2 cellular contexts compared by ENCODE assay signal in the genomic region with DNA sequence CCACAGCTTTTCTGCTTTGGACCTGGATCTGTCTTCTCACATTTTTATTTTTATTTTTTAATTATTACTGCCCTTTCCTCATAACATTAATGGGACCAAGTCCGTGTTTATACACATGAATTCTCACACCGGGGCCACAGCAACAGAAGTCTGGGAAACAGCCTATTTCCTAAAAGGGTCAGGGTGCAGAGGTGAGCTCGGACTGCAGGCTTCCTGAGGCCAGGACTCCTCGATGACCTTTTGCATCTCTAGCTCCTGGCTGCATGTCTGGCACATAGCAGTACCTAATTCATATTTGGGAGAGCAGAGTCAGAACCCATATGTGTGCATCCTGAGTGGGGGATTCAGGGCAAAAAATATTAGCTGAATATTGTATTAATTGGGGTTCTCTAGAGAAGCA.
TF ChIP-seq lines count a peak whose summit lies in the region.

No MANE protein-coding gene starts in this region.

TF ChIP-seq in liver, 16 proteins besides CTCF, POLR2A, EP300 and RAD21:
- TF ChIP-seq NR2F2 (IDR thresholded peaks at IDR 0.05) (peak; percentile 63), FOXA2 (IDR thresholded peaks at IDR 0.05) (no peak), JUND (IDR thresholded peaks at IDR 0.05) (no peak)

TF ChIP-seq in HepG2, 621 proteins besides CTCF, POLR2A, EP300 and RAD21:
- TF ChIP-seq, protein P1, sequence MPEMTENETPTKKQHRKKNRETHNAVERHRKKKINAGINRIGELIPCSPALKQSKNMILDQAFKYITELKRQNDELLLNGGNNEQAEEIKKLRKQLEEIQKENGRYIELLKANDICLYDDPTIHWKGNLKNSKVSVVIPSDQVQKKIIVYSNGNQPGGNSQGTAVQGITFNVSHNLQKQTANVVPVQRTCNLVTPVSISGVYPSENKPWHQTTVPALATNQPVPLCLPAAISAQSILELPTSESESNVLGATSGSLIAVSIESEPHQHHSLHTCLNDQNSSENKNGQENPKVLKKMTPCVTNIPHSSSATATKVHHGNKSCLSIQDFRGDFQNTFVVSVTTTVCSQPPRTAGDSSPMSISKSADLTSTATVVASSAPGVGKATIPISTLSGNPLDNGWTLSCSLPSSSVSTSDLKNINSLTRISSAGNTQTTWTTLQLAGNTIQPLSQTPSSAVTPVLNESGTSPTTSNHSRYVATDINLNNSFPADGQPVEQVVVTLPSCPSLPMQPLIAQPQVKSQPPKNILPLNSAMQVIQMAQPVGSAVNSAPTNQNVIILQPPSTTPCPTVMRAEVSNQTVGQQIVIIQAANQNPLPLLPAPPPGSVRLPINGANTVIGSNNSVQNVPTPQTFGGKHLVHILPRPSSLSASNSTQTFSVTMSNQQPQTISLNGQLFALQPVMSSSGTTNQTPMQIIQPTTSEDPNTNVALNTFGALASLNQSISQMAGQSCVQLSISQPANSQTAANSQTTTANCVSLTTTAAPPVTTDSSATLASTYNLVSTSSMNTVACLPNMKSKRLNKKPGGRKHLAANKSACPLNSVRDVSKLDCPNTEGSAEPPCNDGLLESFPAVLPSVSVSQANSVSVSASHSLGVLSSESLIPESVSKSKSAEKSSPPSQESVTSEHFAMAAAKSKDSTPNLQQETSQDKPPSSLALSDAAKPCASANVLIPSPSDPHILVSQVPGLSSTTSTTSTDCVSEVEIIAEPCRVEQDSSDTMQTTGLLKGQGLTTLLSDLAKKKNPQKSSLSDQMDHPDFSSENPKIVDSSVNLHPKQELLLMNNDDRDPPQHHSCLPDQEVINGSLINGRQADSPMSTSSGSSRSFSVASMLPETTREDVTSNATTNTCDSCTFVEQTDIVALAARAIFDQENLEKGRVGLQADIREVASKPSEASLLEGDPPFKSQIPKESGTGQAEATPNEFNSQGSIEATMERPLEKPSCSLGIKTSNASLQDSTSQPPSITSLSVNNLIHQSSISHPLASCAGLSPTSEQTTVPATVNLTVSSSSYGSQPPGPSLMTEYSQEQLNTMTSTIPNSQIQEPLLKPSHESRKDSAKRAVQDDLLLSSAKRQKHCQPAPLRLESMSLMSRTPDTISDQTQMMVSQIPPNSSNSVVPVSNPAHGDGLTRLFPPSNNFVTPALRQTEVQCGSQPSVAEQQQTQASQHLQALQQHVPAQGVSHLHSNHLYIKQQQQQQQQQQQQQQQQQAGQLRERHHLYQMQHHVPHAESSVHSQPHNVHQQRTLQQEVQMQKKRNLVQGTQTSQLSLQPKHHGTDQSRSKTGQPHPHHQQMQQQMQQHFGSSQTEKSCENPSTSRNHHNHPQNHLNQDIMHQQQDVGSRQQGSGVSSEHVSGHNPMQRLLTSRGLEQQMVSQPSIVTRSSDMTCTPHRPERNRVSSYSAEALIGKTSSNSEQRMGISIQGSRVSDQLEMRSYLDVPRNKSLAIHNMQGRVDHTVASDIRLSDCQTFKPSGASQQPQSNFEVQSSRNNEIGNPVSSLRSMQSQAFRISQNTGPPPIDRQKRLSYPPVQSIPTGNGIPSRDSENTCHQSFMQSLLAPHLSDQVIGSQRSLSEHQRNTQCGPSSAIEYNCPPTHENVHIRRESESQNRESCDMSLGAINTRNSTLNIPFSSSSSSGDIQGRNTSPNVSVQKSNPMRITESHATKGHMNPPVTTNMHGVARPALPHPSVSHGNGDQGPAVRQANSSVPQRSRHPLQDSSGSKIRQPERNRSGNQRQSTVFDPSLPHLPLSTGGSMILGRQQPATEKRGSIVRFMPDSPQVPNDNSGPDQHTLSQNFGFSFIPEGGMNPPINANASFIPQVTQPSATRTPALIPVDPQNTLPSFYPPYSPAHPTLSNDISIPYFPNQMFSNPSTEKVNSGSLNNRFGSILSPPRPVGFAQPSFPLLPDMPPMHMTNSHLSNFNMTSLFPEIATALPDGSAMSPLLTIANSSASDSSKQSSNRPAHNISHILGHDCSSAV (CRISPR knock-in tag; IDR thresholded peaks at IDR 0.05; ENCODE audit: borderline replicate concordance): no peak
- no peak for TF ChIP-seq DPF2 (CRISPR knock-in tag; IDR thresholded peaks at IDR 0.05; ENCODE audit: borderline replicate concordance, low read depth)
